Comparison of ENCODE assay signal across 19 cellular contexts in the genomic region with DNA sequence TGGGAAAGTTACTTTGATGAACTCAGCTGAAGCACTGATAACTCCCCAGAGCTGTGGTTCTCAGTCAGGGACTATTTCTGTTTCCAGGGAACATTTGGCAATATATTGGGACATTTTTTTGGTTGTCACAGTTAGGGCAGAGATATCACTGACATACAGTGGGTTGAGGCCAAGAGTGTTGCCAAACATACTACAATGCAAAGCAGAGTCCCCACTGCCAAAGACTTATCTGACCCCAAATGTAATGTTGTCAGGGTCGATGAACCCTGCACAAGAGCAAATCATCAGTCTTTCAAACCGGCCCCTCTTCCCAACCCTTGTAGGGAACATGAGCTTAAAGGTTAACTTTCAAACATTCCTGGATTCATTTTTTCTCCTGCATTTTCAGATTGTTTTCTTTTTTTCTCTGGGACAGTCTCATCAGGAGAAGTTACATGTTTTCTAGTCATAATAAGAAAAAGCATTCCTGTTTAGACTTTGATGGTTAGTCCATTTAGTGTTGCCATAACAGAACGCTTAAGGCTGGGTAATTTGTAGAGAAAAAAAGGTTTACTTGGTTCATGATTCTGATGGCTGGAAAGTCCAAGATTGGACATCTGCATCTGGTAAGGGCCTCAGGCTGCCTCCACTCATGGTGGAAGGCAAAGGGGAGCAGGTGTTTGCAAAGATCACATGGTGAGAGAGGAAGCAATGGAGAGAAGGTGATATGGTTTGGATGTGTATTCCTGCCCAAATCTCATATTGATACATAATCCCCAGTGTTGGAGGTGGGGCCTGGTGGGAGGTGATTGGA. TPM values are rescaled to one million over a fixed set of nuclear protein-coding genes. Genes with fewer than 3 reads are reported as not detected.
DNase-seq lines count a peak whose midpoint lies in the region; ATAC-seq and TF ChIP-seq lines count a peak whose summit lies in the region.
"Had no signal": no experiment of that assay in that cellular context is flagged by ENCODE, and none has a peak within 500 bp of the region (broad histone marks: within the 10 kb centered on the region; RNA-seq: fewer than 3 reads in every experiment).

No MANE protein-coding gene starts in this region.

- TF ChIP-seq POLR2A in spleen (IDR thresholded peaks at IDR 0.05) = no peak

- CTCF ChIA-PET in activated CD4-positive, alpha-beta T cell treated with anti-CD3 and anti-CD28 coated beads for 36 hours (lab: Charles Lee) = interaction anchor here (1.0 kb wide), 1 partner anchor 77 kb away, joined by 4 read pairs; no protein-coding TSS in a partner anchor
- CTCF ChIA-PET in activated CD4-positive, alpha-beta T cell treated with anti-CD3 and anti-CD28 coated beads, Interleukin-2, amount 10 ng/mL, durations not matched to agents 7 days and 5 days (lab: Charles Lee) = no interaction called here
- CTCF ChIA-PET in PC-3 (lab: Charles Lee) = no interaction called here

- no peaks in the 10 kb centered on the region for H3K36me3 ChIP-seq in liver (ENCODE audit: control insufficient read depth in 4 of 4, insufficient read depth in 3 of 4, low read depth in 1 of 4, low read length in 3 of 4)
- no peaks in the 10 kb centered on the region for H3K36me3 ChIP-seq in Karpas-422 (ENCODE audit: insufficient read depth, low read length)
- no peaks in the 10 kb centered on the region for H3K36me3 ChIP-seq in spleen
- no peaks in the 10 kb centered on the region for H3K36me3 ChIP-seq in PC-3 (ENCODE audit: low read depth, low read length)
- H3K36me3 ChIP-seq: BLaER1 treated with 17β-estradiol and CSF1 and Interleukin-3, amounts not matched to agents 10 nM and 100 nM had no signal

- intact Hi-C loops in activated CD4-positive, alpha-beta T cell treated with anti-CD3 and anti-CD28 coated beads for 36 hours (cut with DNase I, micrococcal nuclease) = no loop called here
- intact Hi-C loops in spleen (cut with DNase I; ENCODE audit: low total_unique reads) = no loop called here
- intact Hi-C loops in PC-3 (cut with micrococcal nuclease) = no loop called here

- WGBS in liver = 51% methylated on average over 3 of the region's 3 CpGs
- WGBS in spleen, 5 donors = 83 to 92% (median 90%) methylated on average over 3 of the region's 3 CpGs

- H2AFZ ChIP-seq in Karpas-422 (ENCODE audit: low read length) (no peak overlapping the region), PC-3 (ENCODE audit: low read length) (no peak overlapping the region)

- H3K9ac ChIP-seq in liver (ENCODE audit: low read depth in 1 of 2, low read length in 2 of 2) (no peak overlapping the region), Karpas-422 (ENCODE audit: low read length) (no peak overlapping the region), PC-3 (ENCODE audit: low read length) (no peak overlapping the region)
- H3K9ac ChIP-seq: BLaER1 treated with 17β-estradiol and CSF1 and Interleukin-3, amounts not matched to agents 10 nM and 100 nM had no signal

- H3K9me3 ChIP-seq in liver (ENCODE audit: control insufficient read depth in 4 of 4, low read length in 3 of 4) (peaks cover 0 to 3% (median 0%) of the 10 kb centered on the region in 4 donors), Karpas-422 (ENCODE audit: low read length) (no peaks in the 10 kb centered on the region), spleen (peaks cover 0 to 7% (median 0%) of the 10 kb centered on the region in 8 donors), PC-3 (ENCODE audit: low read length) (no peaks in the 10 kb centered on the region)
- H3K9me3 ChIP-seq: A549, Caco-2 had no signal

- H3K27me3 Mint-ChIP-seq in activated CD4-positive, alpha-beta T cell treated with anti-CD3 and anti-CD28 coated beads for 36 hours = no peaks in the 10 kb centered on the region
- H3K27me3 Mint-ChIP-seq in activated CD4-positive, alpha-beta T cell treated with anti-CD3 and anti-CD28 coated beads, Interleukin-2, amount 10 ng/mL, durations not matched to agents 7 days and 5 days = no peaks in the 10 kb centered on the region
- H3K27me3 Mint-ChIP-seq: B cell; CD4-positive, alpha-beta T cell had no signal

- H3K27ac ChIP-seq in liver (ENCODE audit: low read depth in 1 of 2, low read length in 2 of 2) = no peak overlapping the region
- H3K27ac ChIP-seq in Karpas-422 (ENCODE audit: low read length) = no peak overlapping the region
- H3K27ac ChIP-seq in spleen = no peak overlapping the region
- H3K27ac ChIP-seq in PC-3 (ENCODE audit: low read length) = no peak overlapping the region
- H3K27ac ChIP-seq: 22Rv1; A549; BLaER1 treated with 17β-estradiol and CSF1 and Interleukin-3, amounts not matched to agents 10 nM and 100 nM; C4-2B had no signal

- peak; percentile 41 to 53 for TF ChIP-seq RAD21 in liver (IDR thresholded peaks at IDR 0.05)

- H3K4me3 ChIP-seq in liver (ENCODE audit: low read depth in 1 of 3, low read length in 3 of 3) (no peak overlapping the region), Karpas-422 (ENCODE audit: low read length) (no peak overlapping the region), spleen (no peak overlapping the region), PC-3 (ENCODE audit: low read length) (no peak overlapping the region)
- H3K4me3 ChIP-seq: A549; BLaER1 treated with 17β-estradiol and CSF1 and Interleukin-3, amounts not matched to agents 10 nM and 100 nM had no signal

- no peak overlapping the region for H3K4me2 ChIP-seq in Karpas-422 (ENCODE audit: low read depth, low read length, poor library complexity, severe bottlenecking)
- no peak overlapping the region for H3K4me2 ChIP-seq in PC-3 (ENCODE audit: low read length)
- H3K4me2 ChIP-seq: A549; BLaER1 treated with 17β-estradiol and CSF1 and Interleukin-3, amounts not matched to agents 10 nM and 100 nM had no signal

- H4K20me1 ChIP-seq in Karpas-422 (ENCODE audit: insufficient read depth, low read depth, low read length) (no peaks in the 10 kb centered on the region), PC-3 (ENCODE audit: low read length) (no peaks in the 10 kb centered on the region)
- H4K20me1 ChIP-seq: BLaER1 treated with 17β-estradiol and CSF1 and Interleukin-3, amounts not matched to agents 10 nM and 100 nM had no signal

- peaks cover 6% of the 10 kb centered on the region for H3K4me1 Mint-ChIP-seq in activated CD4-positive, alpha-beta T cell treated with anti-CD3 and anti-CD28 coated beads for 36 hours
- peaks cover 5% of the 10 kb centered on the region for H3K4me1 Mint-ChIP-seq in activated CD4-positive, alpha-beta T cell treated with anti-CD3 and anti-CD28 coated beads, Interleukin-2, amount 10 ng/mL, durations not matched to agents 7 days and 5 days

- H3F3A ChIP-seq in PC-3 (ENCODE audit: low read length, unreplicated experiment) = no peaks in the 10 kb centered on the region

- H3K9me3 Mint-ChIP-seq in activated CD4-positive, alpha-beta T cell treated with anti-CD3 and anti-CD28 coated beads for 36 hours (ENCODE audit: low read depth) = no peaks in the 10 kb centered on the region
- no peaks in the 10 kb centered on the region for H3K9me3 Mint-ChIP-seq in activated CD4-positive, alpha-beta T cell treated with anti-CD3 and anti-CD28 coated beads, Interleukin-2, amount 10 ng/mL, durations not matched to agents 7 days and 5 days
- H3K9me3 Mint-ChIP-seq: CD4-positive, alpha-beta T cell had no signal

- no peak for DNase-seq in activated CD4-positive, alpha-beta T cell treated with anti-CD3 and anti-CD28 coated beads for 36 hours
- no peak for DNase-seq in activated CD4-positive, alpha-beta T cell treated with anti-CD3 and anti-CD28 coated beads, Interleukin-2, amount 10 ng/mL, durations not matched to agents 7 days and 5 days
- peak; percentile 54 for DNase-seq in left lobe of liver (ENCODE audit: low spot score)
- no peak for DNase-seq in Karpas-422
- DNase-seq in spleen = no peak
- no peak for DNase-seq in PC-3
- DNase-seq: AML-193; Caco-2; Calu3; CD4-positive, alpha-beta T cell; CD8-positive, alpha-beta T cell; DMS79 treated with DMSO at 0.1 percent for 48 hours; GF-D8 had no signal

- POLR2A ChIA-PET in activated CD4-positive, alpha-beta T cell treated with anti-CD3 and anti-CD28 coated beads for 36 hours (lab: Charles Lee) = no interaction called here
- POLR2A ChIA-PET in activated CD4-positive, alpha-beta T cell treated with anti-CD3 and anti-CD28 coated beads, Interleukin-2, amount 10 ng/mL, durations not matched to agents 7 days and 5 days (lab: Charles Lee) = no interaction called here
- POLR2A ChIA-PET in PC-3 (lab: Charles Lee; ENCODE audit: unreplicated experiment) = no interaction called here

- BruUV-seq in PC-3 (replicated peaks; lab: Mats Ljungman, UMichigan) = no TSS peak

- H3K4me3 Mint-ChIP-seq in activated CD4-positive, alpha-beta T cell treated with anti-CD3 and anti-CD28 coated beads for 36 hours = no peak overlapping the region
- no peak overlapping the region for H3K4me3 Mint-ChIP-seq in activated CD4-positive, alpha-beta T cell treated with anti-CD3 and anti-CD28 coated beads, Interleukin-2, amount 10 ng/mL, durations not matched to agents 7 days and 5 days
- H3K4me3 Mint-ChIP-seq: B cell; CD4-positive, alpha-beta T cell; CD8-positive, alpha-beta T cell had no signal

- peaks cover 21% of the 10 kb centered on the region for H3K36me3 Mint-ChIP-seq in activated CD4-positive, alpha-beta T cell treated with anti-CD3 and anti-CD28 coated beads for 36 hours (ENCODE audit: low read depth)
- H3K36me3 Mint-ChIP-seq in activated CD4-positive, alpha-beta T cell treated with anti-CD3 and anti-CD28 coated beads, Interleukin-2, amount 10 ng/mL, durations not matched to agents 7 days and 5 days (ENCODE audit: low read depth) = peaks cover 13% of the 10 kb centered on the region
- H3K36me3 Mint-ChIP-seq: CD8-positive, alpha-beta T cell had no signal

- peak overlapping the region; percentile 39 for H3K27ac Mint-ChIP-seq in activated CD4-positive, alpha-beta T cell treated with anti-CD3 and anti-CD28 coated beads for 36 hours
- H3K27ac Mint-ChIP-seq in activated CD4-positive, alpha-beta T cell treated with anti-CD3 and anti-CD28 coated beads, Interleukin-2, amount 10 ng/mL, durations not matched to agents 7 days and 5 days = no peak overlapping the region
- H3K27ac Mint-ChIP-seq: B cell; CD4-positive, alpha-beta T cell; CD8-positive, alpha-beta T cell had no signal

- H3K27me3 ChIP-seq in liver (ENCODE audit: control insufficient read depth in 4 of 4, insufficient read depth in 4 of 4, low read length in 3 of 4) (no peaks in the 10 kb centered on the region), Karpas-422 (ENCODE audit: low read length) (no peaks in the 10 kb centered on the region), spleen (replicated peaks in 1 of 7) (no peaks in the 10 kb centered on the region), PC-3 (ENCODE audit: low read length) (no peaks in the 10 kb centered on the region)
- H3K27me3 ChIP-seq: BLaER1 treated with 17β-estradiol and CSF1 and Interleukin-3, amounts not matched to agents 10 nM and 100 nM had no signal

- TF ChIP-seq CTCF in liver (IDR thresholded peaks at IDR 0.05; ENCODE audit: low read depth, low read length, missing input control) (no peak), spleen (IDR thresholded peaks at IDR 0.05 in 8 of 11, conservative IDR thresholded peaks at IDR 0.05 in 3 of 11) (no peak), PC-3 (conservative IDR thresholded peaks at IDR 0.05; ENCODE audit: low read depth, low read length) (no peak)

- peaks cover 0 to 11% (median 5%) of the 10 kb centered on the region in 4 donors for H3K4me1 ChIP-seq in liver (ENCODE audit: control insufficient read depth in 4 of 4, insufficient read depth in 4 of 4, low read length in 3 of 4)
- H3K4me1 ChIP-seq in Karpas-422 (ENCODE audit: low read length) = no peaks in the 10 kb centered on the region; the same call in 1 of the 2 replicates
- no peaks in the 10 kb centered on the region for H3K4me1 ChIP-seq in spleen
- H3K4me1 ChIP-seq in PC-3 (ENCODE audit: insufficient read depth, low read length) = no peaks in the 10 kb centered on the region
- H3K4me1 ChIP-seq: A549 had no signal

- no peak for ATAC-seq in activated CD4-positive, alpha-beta T cell treated with anti-CD3 and anti-CD28 coated beads for 36 hours
- ATAC-seq in left lobe of liver (peak; percentile 91), PC-3 (no peak)
- ATAC-seq: A549; CD8-positive, alpha-beta T cell had no signal

- no peaks in the 10 kb centered on the region for H3K9me2 ChIP-seq in Karpas-422 (replicated peaks; ENCODE audit: insufficient read depth, low read length)
- no peaks in the 10 kb centered on the region for H3K9me2 ChIP-seq in PC-3 (replicated peaks; ENCODE audit: low read length)

- H3K79me2 ChIP-seq in Karpas-422 (ENCODE audit: low read length) (no peaks in the 10 kb centered on the region), PC-3 (ENCODE audit: low read length) (no peaks in the 10 kb centered on the region)

RNA-seq across cellular contexts. Expression of gene SUB1, which starts 18.8 kb away (rescaled TPM):
- 100 to 1,000 TPM; 418 to 458 TPM for total RNA-seq in activated CD4-positive, alpha-beta T cell treated with anti-CD3 and anti-CD28 coated beads for 36 hours
- total RNA-seq in activated CD4-positive, alpha-beta T cell treated with anti-CD3 and anti-CD28 coated beads, Interleukin-2, amount 10 ng/mL, durations not matched to agents 7 days and 5 days = 100 to 1,000 TPM; 430 to 446 TPM
- total RNA-seq in left lobe of liver (63.4 TPM), liver (10 to 100 TPM; 51.8 to 57.6 TPM), spleen (100 to 1,000 TPM; 166 to 262 (median 199) TPM), PC-3 (2014; rRNA removed) (185 and 189 TPM in 2 replicates)
- polyA plus RNA-seq in liver (100 to 1,000 TPM in 1 of 2 donors, 10 to 100 TPM in 1; 62.9 to 238 TPM), spleen (100 to 1,000 TPM; 157 to 252 (median 231) TPM)
- total RNA-seq in Karpas-422 (2014; rRNA removed; shearing (Covaris generic); ENCODE audit: low replicate concordance) = 34.0 and 75.0 TPM in 2 replicates
